ENCODE assay signal across 8 cellular contexts in the genomic region with DNA sequence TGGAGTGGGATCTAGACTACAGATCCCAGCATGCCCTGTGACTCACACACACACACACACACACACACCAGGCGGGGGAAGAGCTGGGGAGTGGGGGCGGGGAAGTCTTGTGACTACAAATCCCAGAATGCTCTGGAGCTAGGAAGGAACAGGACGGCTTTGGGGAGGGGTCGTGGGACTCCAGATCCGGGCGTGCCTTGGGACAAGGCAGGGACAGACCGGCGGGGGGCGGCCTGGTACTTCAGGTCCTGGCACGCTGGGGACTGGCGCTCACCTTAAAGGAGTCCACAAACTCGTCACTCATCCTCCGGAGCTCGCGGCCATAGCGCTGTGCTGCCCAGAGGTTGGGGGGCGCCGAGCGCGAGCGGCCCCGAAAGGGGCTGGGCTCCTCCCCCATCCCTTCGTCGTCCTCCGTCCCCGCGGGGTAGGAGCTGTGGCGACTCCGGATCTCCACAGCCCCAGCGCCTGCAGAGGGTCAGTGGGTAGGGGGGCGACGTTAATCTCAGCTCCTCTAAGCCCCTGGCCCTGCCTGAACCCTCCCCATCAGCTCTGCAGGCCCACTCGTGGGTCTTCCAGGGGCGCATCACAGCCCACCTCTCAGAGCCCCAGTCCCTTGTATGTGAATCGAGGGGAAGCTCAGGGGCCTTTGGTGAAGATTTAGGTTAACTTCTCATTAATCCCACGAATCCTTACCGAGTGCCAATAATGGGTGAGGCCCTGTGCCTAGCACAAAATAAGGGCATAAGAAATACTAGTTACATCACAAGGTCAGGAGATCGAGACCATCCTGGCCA. TPM values are rescaled to one million over a fixed set of nuclear protein-coding genes. Genes with fewer than 3 reads are reported as not detected.
DNase-seq lines count a peak whose midpoint lies in the region; ATAC-seq and TF ChIP-seq lines count a peak whose summit lies in the region.

No MANE protein-coding gene starts in this region.

- H3K36me3 ChIP-seq in ACC112 (ENCODE audit: insufficient read depth, low read length) (no peaks in the 10 kb centered on the region), WERI-Rb-1 (peaks cover 18% of the 10 kb centered on the region), iPS-20b (ENCODE audit: insufficient read depth, low read depth, low read length) (peaks cover 7% of the 10 kb centered on the region), skeletal muscle satellite cell (ENCODE audit: insufficient read depth, low read length) (peaks cover 7% of the 10 kb centered on the region)

- peak; percentile 73 for DNase-seq in GM19240 (ENCODE audit: insufficient read length, low spot score)
- peak; percentile 82 for DNase-seq in NCI-H2196 treated with DMSO at 0.1 percent for 48 hours (lab: John Stamatoyannopoulos, UW; ENCODE audit: unreplicated experiment)
- DNase-seq in WERI-Rb-1, result peak; percentile 95
- DNase-seq in T47D (ENCODE audit: low read depth in 1 of 2, low spot score in 1 of 2), result peak; percentile 61 to 98

- H3K4me3 ChIP-seq in ACC112 (ENCODE audit: low read depth, low read length) (peak overlapping the region; percentile 83), WERI-Rb-1 (ENCODE audit: low read depth, low read length) (peak overlapping the region; percentile 47), iPS-20b (ENCODE audit: low read length) (peak overlapping the region; percentile 75), skeletal muscle satellite cell (ENCODE audit: low read length) (peak overlapping the region; percentile 89)

- H3K4me2 ChIP-seq in skeletal muscle satellite cell (ENCODE audit: low read length), result peak overlapping the region; percentile 90

- no peaks in the 10 kb centered on the region for H3K9me3 ChIP-seq in WERI-Rb-1 (ENCODE audit: severe bottlenecking)
- H3K9me3 ChIP-seq in iPS-20b (ENCODE audit: insufficient read depth, low read depth, low read length), result no peaks in the 10 kb centered on the region
- H3K9me3 ChIP-seq in skeletal muscle satellite cell (replicated peaks; ENCODE audit: low read length), result no peaks in the 10 kb centered on the region

- peak overlapping the region; percentile 67 for H2AFZ ChIP-seq in ACC112 (ENCODE audit: low read length, unreplicated experiment)

- H3K79me2 ChIP-seq in ACC112 (ENCODE audit: control insufficient read depth, insufficient read depth, low read length, unreplicated experiment), result peaks cover 6% of the 10 kb centered on the region

- H3K9ac ChIP-seq in iPS-20b (ENCODE audit: low read depth, low read length) (peak overlapping the region; percentile 92), skeletal muscle satellite cell (ENCODE audit: low read depth, low read length) (peak overlapping the region; percentile 85)

- H3K27ac ChIP-seq in ACC112 (ENCODE audit: low read depth, low read length) (peak overlapping the region; percentile 91), WERI-Rb-1 (peak overlapping the region; percentile 60), iPS-20b (ENCODE audit: low read length) (peak overlapping the region; percentile 72)

- no peak for ATAC-seq in GM21717 (IDR thresholded peaks at IDR 0.05; ENCODE audit: unreplicated experiment)

- H3K4me1 ChIP-seq in ACC112 (ENCODE audit: control insufficient read depth, insufficient read depth, low read length, unreplicated experiment) (peaks cover 23% of the 10 kb centered on the region), iPS-20b (ENCODE audit: insufficient read depth, low read length) (peaks cover 9% of the 10 kb centered on the region), skeletal muscle satellite cell (ENCODE audit: control insufficient read depth, insufficient read depth, low read length) (peaks cover 27% of the 10 kb centered on the region)

- in situ Hi-C loops in T47D (cut with HindIII; ENCODE audit: low pct_unique_long_range_greater_than_20kb, low sequenced_read_pairs), result no loop called here

- peak; percentile 55 for TF ChIP-seq CTCF in WERI-Rb-1 (IDR thresholded peaks at IDR 0.05; ENCODE audit: low read depth, low read length)

- H3K27me3 ChIP-seq in ACC112 (ENCODE audit: insufficient read depth, low read length), result no peaks in the 10 kb centered on the region
- H3K27me3 ChIP-seq in WERI-Rb-1 (ENCODE audit: insufficient read depth, low read depth, severe bottlenecking), result no peaks in the 10 kb centered on the region
- H3K27me3 ChIP-seq in iPS-20b (ENCODE audit: insufficient read depth, low read length), result no peaks in the 10 kb centered on the region
- no peaks in the 10 kb centered on the region for H3K27me3 ChIP-seq in skeletal muscle satellite cell (ENCODE audit: control insufficient read depth, insufficient read depth, low read length)

RNA-seq across cellular contexts. Expression of a gene that starts 12.9 kb away (rescaled TPM):
- 47.1 and 65.5 TPM in 2 replicates for total RNA-seq in skeletal muscle satellite cell (2012; rRNA removed)

RNA-seq across cellular contexts. Expression of a gene that starts 14.1 kb away (rescaled TPM):
- total RNA-seq in skeletal muscle satellite cell (2012; rRNA removed), result 7.6 and 14.2 TPM in 2 replicates

RNA-seq across cellular contexts. Expression of a gene that starts 19.6 kb away (rescaled TPM):
- total RNA-seq in skeletal muscle satellite cell (2012; rRNA removed), result under 0.01 TPM in 1 of 2 replicates, not detected in the other

RNA-seq across cellular contexts. Expression of a gene that starts 20.2 kb away (rescaled TPM):
- total RNA-seq in skeletal muscle satellite cell (2012; rRNA removed), result 39.8 and 44.6 TPM in 2 replicates

RNA-seq across cellular contexts. Expression of a gene that starts 24.8 kb away (rescaled TPM):
- total RNA-seq in skeletal muscle satellite cell (2012; rRNA removed), result 258 and 350 TPM in 2 replicates
